In genomic region chr1:209747580-209748262, GRCh38 we compare ENCODE assay signal across 9 cellular contexts. TPM values are rescaled to one million over a fixed set of nuclear protein-coding genes. Genes with fewer than 3 reads are reported as not detected.
DNase-seq lines count a peak whose midpoint lies in the region; ATAC-seq and TF ChIP-seq lines count a peak whose summit lies in the region.
"Had no signal": no experiment of that assay in that cellular context is flagged by ENCODE, and none has a peak within 500 bp of the region (broad histone marks: within the 10 kb centered on the region; RNA-seq: fewer than 3 reads in every experiment).

No MANE protein-coding gene starts in this region.

- ATAC-seq in GM19328 (IDR thresholded peaks at IDR 0.05; ENCODE audit: unreplicated experiment), result peak; percentile 71
- peak; percentile 73 for ATAC-seq in HG03460 (IDR thresholded peaks at IDR 0.05; ENCODE audit: unreplicated experiment)
- peak; percentile 96 for ATAC-seq in Right ventricle myocardium superior (ENCODE audit: poor library complexity)

- H3K4me1 ChIP-seq in parathyroid adenoma, result peaks cover 2% of the 10 kb centered on the region
- peaks cover 0 to 13% (median 8%) of the 10 kb centered on the region in 4 donors for H3K4me1 ChIP-seq in tibial artery

- peak overlapping the region; percentile 19 for H3K4me3 ChIP-seq in parathyroid adenoma (ENCODE audit: low read depth, low read length)
- peak overlapping the region; percentile 25 to 44 for H3K4me3 ChIP-seq in tibial artery
- H3K4me3 ChIP-seq: SK-N-MC had no signal

- peaks cover 68% of the 10 kb centered on the region for H3K4me1 Mint-ChIP-seq in activated naive CD8-positive, alpha-beta T cell treated with anti-CD3 and anti-CD28 coated beads for 36 hours

- H3K27ac ChIP-seq in parathyroid adenoma (no peak overlapping the region), tibial artery (peak overlapping the region in 1 of 2 donors; percentile 0)
- H3K27ac ChIP-seq: SK-N-MC had no signal

- no peaks in the 10 kb centered on the region for H3K27me3 Mint-ChIP-seq in activated naive CD8-positive, alpha-beta T cell treated with anti-CD3 and anti-CD28 coated beads for 36 hours

- DNase-seq in AG09319 (ENCODE audit: extremely low read depth, low read depth), result peak; percentile 87
- DNase-seq in SKM-1 (lab: John Stamatoyannopoulos, UW; ENCODE audit: unreplicated experiment), result peak; percentile 53
- peak; percentile 91 for DNase-seq in activated naive CD8-positive, alpha-beta T cell treated with anti-CD3 and anti-CD28 coated beads for 36 hours
- DNase-seq in Right ventricle myocardium superior, result peak; percentile 92
- DNase-seq in tibial artery, result peak; percentile 88 to 92

- H3K36me3 Mint-ChIP-seq in activated naive CD8-positive, alpha-beta T cell treated with anti-CD3 and anti-CD28 coated beads for 36 hours, result peaks cover 4% of the 10 kb centered on the region

- H3K9me3 Mint-ChIP-seq in activated naive CD8-positive, alpha-beta T cell treated with anti-CD3 and anti-CD28 coated beads for 36 hours, result no peaks in the 10 kb centered on the region

- peak overlapping the region; percentile 90 for H3K27ac Mint-ChIP-seq in activated naive CD8-positive, alpha-beta T cell treated with anti-CD3 and anti-CD28 coated beads for 36 hours

- no peak overlapping the region for H3K9ac ChIP-seq in parathyroid adenoma

- no peaks in the 10 kb centered on the region for H3K9me3 ChIP-seq in parathyroid adenoma (ENCODE audit: control insufficient read depth, low read length)
- H3K9me3 ChIP-seq in tibial artery, result no peaks in the 10 kb centered on the region

- H3K4me2 ChIP-seq in parathyroid adenoma (ENCODE audit: low read length), result peak overlapping the region; percentile 54

- H3K4me3 Mint-ChIP-seq in activated naive CD8-positive, alpha-beta T cell treated with anti-CD3 and anti-CD28 coated beads for 36 hours, result peak overlapping the region; percentile 58

- intact Hi-C loops in Right ventricle myocardium superior (cut with DNase I), result loop anchor here (5.0 kb wide), 2 partner anchors 50 to 170 kb away; no protein-coding TSS in a partner anchor
- intact Hi-C loops in tibial artery (cut with DNase I; ENCODE audit: low total_unique reads), result loop anchor here (10.0 kb wide), 1 partner anchor 173 kb away; no protein-coding TSS in a partner anchor

- peak; percentile 78 for TF ChIP-seq CTCF in AG09319 (IDR thresholded peaks at IDR 0.05; ENCODE audit: low read depth, low read length)
- TF ChIP-seq CTCF in parathyroid adenoma (IDR thresholded peaks at IDR 0.05), result peak; percentile 76
- TF ChIP-seq CTCF in tibial artery (IDR thresholded peaks at IDR 0.05), result peak; percentile 84 to 93

- H3K27me3 ChIP-seq in parathyroid adenoma (ENCODE audit: control insufficient read depth, insufficient read depth, low read length), result no peaks in the 10 kb centered on the region
- no peaks in the 10 kb centered on the region for H3K27me3 ChIP-seq in tibial artery

- H3K36me3 ChIP-seq in parathyroid adenoma (ENCODE audit: control insufficient read depth, insufficient read depth, low read length) (no peaks in the 10 kb centered on the region), tibial artery (no peaks in the 10 kb centered on the region)

- peak overlapping the region; percentile 59 for H2AFZ ChIP-seq in parathyroid adenoma

- no peaks in the 10 kb centered on the region for H3K79me2 ChIP-seq in parathyroid adenoma

RNA-seq across cellular contexts. Expression of gene TRAF3IP3, which starts 8.1 kb away (rescaled TPM):
- total RNA-seq in activated naive CD8-positive, alpha-beta T cell treated with anti-CD3 and anti-CD28 coated beads for 36 hours, result 100 to 1,000 TPM; 194 to 204 TPM
- total RNA-seq in Right ventricle myocardium superior, result 0.70 TPM

RNA-seq across cellular contexts. Expression of gene C1orf74, which starts 36.6 kb away (rescaled TPM):
- total RNA-seq in activated naive CD8-positive, alpha-beta T cell treated with anti-CD3 and anti-CD28 coated beads for 36 hours, result 1 to 10 TPM; 1.5 to 1.7 TPM
- total RNA-seq in Right ventricle myocardium superior, result 1.9 TPM

RNA-seq across cellular contexts. Expression of gene HSD11B1, which starts 43.1 kb away (rescaled TPM):
- under 1 TPM in 1 of 2 experiments, not detected in 1; 0.36 TPM for total RNA-seq in activated naive CD8-positive, alpha-beta T cell treated with anti-CD3 and anti-CD28 coated beads for 36 hours
- total RNA-seq in Right ventricle myocardium superior, result 4.6 TPM

RNA-seq across cellular contexts. Expression of gene IRF6, which starts 58.2 kb away (rescaled TPM):
- total RNA-seq in activated naive CD8-positive, alpha-beta T cell treated with anti-CD3 and anti-CD28 coated beads for 36 hours, result 1 to 10 TPM; 2.1 to 2.4 TPM
- 31.6 TPM for total RNA-seq in Right ventricle myocardium superior

Comparison
In these comparisons a context has a peak if more than half of its experiments do, and no peak if none do; other contexts are left out.
1. RNA of gene TRAF3IP3, which starts 8.1 kb away (total RNA-seq): 194 to 204 TPM in activated naive CD8-positive, alpha-beta T cell treated with anti-CD3 and anti-CD28 coated beads for 36 hours; 0.70 TPM in Right ventricle myocardium superior (single experiment); every median in the first group is over 100 times any median in the second.
2. Peak in every context shown above with its lines, with median percentiles within 50 percentile points of each other: DNase-seq, CTCF ChIP-seq and ATAC-seq.